In genomic region chr2:1055014-1055595, GRCh38 we compare ENCODE assay signal across 15 cellular contexts.
DNase-seq lines count a peak whose midpoint lies in the region; ATAC-seq and TF ChIP-seq lines count a peak whose summit lies in the region.
"Had no signal": no experiment of that assay in that cellular context is flagged by ENCODE, and none has a peak within 500 bp of the region (broad histone marks: within the 10 kb centered on the region; RNA-seq: fewer than 3 reads in every experiment).

No MANE protein-coding gene starts in this region.

- H3K9me3 ChIP-seq in RWPE2 (ENCODE audit: severe bottlenecking) (peaks cover 2% of the 10 kb centered on the region), neuronal stem cell (replicated peaks in 1 of 2; ENCODE audit: control insufficient read depth in 2 of 2, insufficient read depth in 1 of 2, low read depth in 1 of 2, low read length in 2 of 2) (no peaks in the 10 kb centered on the region)

- peak overlapping the region; percentile 80 for H3K18ac ChIP-seq in neuronal stem cell (ENCODE audit: low read length)

- intact Hi-C loops in posterior cingulate gyrus (cut with DNase I), result no loop called here

- H2AFZ ChIP-seq in neuronal stem cell (ENCODE audit: low read length), result no peak overlapping the region

- peak overlapping the region; percentile 82 for H3K14ac ChIP-seq in neuronal stem cell (ENCODE audit: low read length)

- H3K4me3 Mint-ChIP-seq in activated T-cell treated with anti-CD3 and anti-CD28 coated beads, Interleukin-2, amount 50 U/mL, for 4 hours, result no peak overlapping the region
- H3K4me3 Mint-ChIP-seq: dendritic cell treated with granulocyte-macrophage colony-stimulating factor and Interleukin-4, amounts not matched to agents 40 ng/mL and 50 ng/mL, for 4 days; naive thymus-derived CD8-positive, alpha-beta T cell had no signal

- H3K4me1 ChIP-seq in RWPE2 (ENCODE audit: insufficient read depth, poor library complexity, severe bottlenecking), result no peaks in the 10 kb centered on the region
- H3K4me1 ChIP-seq in neuronal stem cell (ENCODE audit: control insufficient read depth in 2 of 2, insufficient read depth in 1 of 2, low read depth in 1 of 2, low read length in 2 of 2), result peaks cover 0 to 11% of the 10 kb centered on the region in 2 donors

- H3K79me1 ChIP-seq in neuronal stem cell (ENCODE audit: low read depth, low read length), result peaks cover 1% of the 10 kb centered on the region

- no peak overlapping the region for H2BK15ac ChIP-seq in neuronal stem cell (ENCODE audit: low read length)

- no peaks in the 10 kb centered on the region for H3K36me3 Mint-ChIP-seq in activated T-cell treated with anti-CD3 and anti-CD28 coated beads, Interleukin-2, amount 50 U/mL, for 4 hours (ENCODE audit: insufficient read depth)

- peak; percentile 92 for DNase-seq in GM03348 (ENCODE audit: low spot score)
- DNase-seq in RWPE2 (ENCODE audit: low spot score), result no peak
- peak; percentile 61 for DNase-seq in epithelial cell of proximal tubule (ENCODE audit: low read depth)
- DNase-seq in neuronal stem cell (ENCODE audit: low spot score), result no peak
- no peak for DNase-seq in C1 segment of cervical spinal cord (lab: John Stamatoyannopoulos, UW)
- DNase-seq in posterior cingulate gyrus, result no peak
- DNase-seq in NK-92 treated with Interleukin-12 subunit alpha and Interleukin-12 subunit beta, amount 100 ng/mL, for 24 hours (lab: John Stamatoyannopoulos, UW), result no peak
- DNase-seq in activated T-cell treated with anti-CD3 and anti-CD28 coated beads, Interleukin-2, amount 50 U/mL, for 4 hours, result no peak
- DNase-seq: activated CD4-positive, alpha-beta T cell treated with anti-CD3 and anti-CD28 coated beads for 4 hours; Calu3; MV-4-11; naive thymus-derived CD8-positive, alpha-beta T cell; SK-N-SH had no signal

- H3K9me3 Mint-ChIP-seq in activated T-cell treated with anti-CD3 and anti-CD28 coated beads, Interleukin-2, amount 50 U/mL, for 4 hours, result no peaks in the 10 kb centered on the region
- H3K9me3 Mint-ChIP-seq: dendritic cell treated with granulocyte-macrophage colony-stimulating factor and Interleukin-4, amounts not matched to agents 40 ng/mL and 50 ng/mL, for 4 days had no signal

- no peaks in the 10 kb centered on the region for H3K36me3 ChIP-seq in RWPE2 (ENCODE audit: low read depth)
- no peaks in the 10 kb centered on the region for H3K36me3 ChIP-seq in neuronal stem cell (replicated peaks in 1 of 2; ENCODE audit: control insufficient read depth in 2 of 2, insufficient read depth in 2 of 2, low read length in 2 of 2)

- ATAC-seq in RWPE2 (ENCODE audit: low read depth), result peak; percentile 88
- no peak for ATAC-seq in activated T-cell treated with anti-CD3 and anti-CD28 coated beads, Interleukin-2, amount 50 U/mL, for 4 hours
- ATAC-seq: GM12878; naive thymus-derived CD8-positive, alpha-beta T cell had no signal

- H2BK12ac ChIP-seq in neuronal stem cell (ENCODE audit: low read length), result peak overlapping the region; percentile 84

- peak overlapping the region; percentile 70 for H3K9ac ChIP-seq in neuronal stem cell (ENCODE audit: low read depth, low read length, poor library complexity)
- H3K9ac ChIP-seq: SK-N-SH had no signal

- peak overlapping the region; percentile 78 for H2BK5ac ChIP-seq in neuronal stem cell (ENCODE audit: low read length)

- H3K27me3 Mint-ChIP-seq in activated T-cell treated with anti-CD3 and anti-CD28 coated beads, Interleukin-2, amount 50 U/mL, for 4 hours (ENCODE audit: low read depth), result peaks cover 7% of the 10 kb centered on the region
- H3K27me3 Mint-ChIP-seq: dendritic cell treated with granulocyte-macrophage colony-stimulating factor and Interleukin-4, amounts not matched to agents 40 ng/mL and 50 ng/mL, for 4 days had no signal

- no peak overlapping the region for H4K8ac ChIP-seq in neuronal stem cell (ENCODE audit: low read depth, low read length)

- H2BK120ac ChIP-seq in neuronal stem cell (ENCODE audit: low read depth, low read length), result no peak overlapping the region

- no peak overlapping the region for H3K4ac ChIP-seq in neuronal stem cell (ENCODE audit: low read length)

- H3K27me3 ChIP-seq in RWPE2 (ENCODE audit: insufficient read depth, poor library complexity, severe bottlenecking), result no peaks in the 10 kb centered on the region
- H3K27me3 ChIP-seq in neuronal stem cell (ENCODE audit: control insufficient read depth in 3 of 3, insufficient read depth in 3 of 3, low read depth in 1 of 3, low read length in 3 of 3), result no peaks in the 10 kb centered on the region

- no peak overlapping the region for H3K4me3 ChIP-seq in RWPE2 (ENCODE audit: severe bottlenecking)
- no peak overlapping the region for H3K4me3 ChIP-seq in epithelial cell of proximal tubule (ENCODE audit: low read depth, low read length)
- no peak overlapping the region for H3K4me3 ChIP-seq in neuronal stem cell (ENCODE audit: low read length in 2 of 2)
- H3K4me3 ChIP-seq: GM12878 had no signal

- H2AK5ac ChIP-seq in neuronal stem cell (ENCODE audit: low read depth, low read length), result no peak overlapping the region

- no CpG with 5 or more reads among the region's 11 CpGs for WGBS in neuronal stem cell (ENCODE audit: extremely low coverage in 2 of 2, insufficient read length in 2 of 2, insufficient replicate concordance in 1 of 2), 2 donors

- H3K27ac ChIP-seq in RWPE2 (ENCODE audit: poor library complexity, severe bottlenecking), result peak overlapping the region; percentile 67
- H3K27ac ChIP-seq in neuronal stem cell (replicated peaks; ENCODE audit: low read length), result peak overlapping the region; percentile 11

- no peak overlapping the region for H3K23ac ChIP-seq in neuronal stem cell (ENCODE audit: low read depth, low read length, poor library complexity)

- TF ChIP-seq CTCF in RWPE2 (IDR thresholded peaks at IDR 0.05; ENCODE audit: poor library complexity, severe bottlenecking) (no peak), epithelial cell of proximal tubule (conservative IDR thresholded peaks at IDR 0.05; ENCODE audit: low read depth, low read length) (no peak)

- no peak overlapping the region for H4K91ac ChIP-seq in neuronal stem cell (ENCODE audit: low read depth, low read length, poor library complexity)

- H3K4me2 ChIP-seq in neuronal stem cell (ENCODE audit: insufficient read depth, low read length, poor library complexity, severe bottlenecking), result no peak overlapping the region
- H3K4me2 ChIP-seq: SK-N-SH had no signal

- peaks cover 2% of the 10 kb centered on the region for H3K4me1 Mint-ChIP-seq in activated T-cell treated with anti-CD3 and anti-CD28 coated beads, Interleukin-2, amount 50 U/mL, for 4 hours (ENCODE audit: low read depth)

Comparison
In these comparisons a context has a peak if more than half of its experiments do, and no peak if none do; other contexts are left out.
1. DNase-seq: peak in GM03348 (single experiment) and epithelial cell of proximal tubule (single experiment); none in RWPE2 (single experiment), neuronal stem cell (single experiment), C1 segment of cervical spinal cord (0 of 14), posterior cingulate gyrus (0 of 10), NK-92 treated with Interleukin-12 subunit alpha and Interleukin-12 subunit beta, amount 100 ng/mL, for 24 hours (single experiment) and activated T-cell treated with anti-CD3 and anti-CD28 coated beads, Interleukin-2, amount 50 U/mL, for 4 hours (single experiment).